Comparison of ENCODE assay signal across 23 cellular contexts in the genomic region with DNA sequence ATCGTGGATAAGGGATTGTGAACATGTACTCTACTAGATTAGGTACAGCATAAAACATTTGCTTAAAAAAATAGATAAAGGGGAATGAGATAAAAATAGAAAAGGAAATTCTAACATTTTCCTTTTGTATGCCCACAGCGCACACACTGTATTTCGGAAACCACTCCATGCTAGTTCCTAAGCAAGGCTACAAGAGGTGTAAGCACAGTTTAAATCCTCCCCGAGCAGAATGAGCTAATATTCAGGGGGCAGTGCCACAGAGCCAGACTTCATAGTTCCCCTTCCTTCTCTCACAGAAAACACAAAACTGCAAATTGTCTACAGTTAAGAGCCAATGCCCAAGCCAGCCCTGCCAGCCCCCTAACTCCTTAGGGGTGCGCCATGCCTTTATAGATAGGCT.
"Had no signal": no experiment of that assay in that cellular context is flagged by ENCODE, and none has a peak within 500 bp of the region (broad histone marks: within the 10 kb centered on the region; RNA-seq: fewer than 3 reads in every experiment).

No MANE protein-coding gene starts in this region.

- FAIRE-seq: endothelial cell of umbilical vein, islet of Langerhans had no signal

- H3K4me3 ChIP-seq: coronary artery, esophagus squamous epithelium, heart right ventricle, left ventricle myocardium inferior, lower lobe of right lung, psoas muscle, skin epidermis, spleen, suprapubic skin, transverse colon, upper lobe of right lung, uterus had no signal

- H3K36me3 ChIP-seq: esophagus squamous epithelium, heart right ventricle, left ventricle myocardium inferior, lower lobe of right lung, spleen, suprapubic skin, transverse colon, upper lobe of right lung, uterus had no signal

- DNase-seq: dermis blood vessel endothelial cell; effector memory CD4-positive, alpha-beta T cell; esophagus squamous epithelium; foreskin melanocyte; glutamatergic neuron; heart right ventricle; hippocampal formation; left cardiac atrium; left ventricle myocardium inferior; lower lobe of right lung; natural killer cell; psoas muscle; right cardiac atrium; spleen; stimulated activated naive B cell treated with anti-CD40 and anti-IgM and Interleukin-4, amounts not matched to agents 10 μg/mL and 1 μg/mL and 100 μg/mL, for 72 hours; transverse colon; upper lobe of right lung; uterus had no signal

- H3K27me3 ChIP-seq: transverse colon, upper lobe of right lung, uterus had no signal

- H3K4me1 ChIP-seq: esophagus squamous epithelium, heart right ventricle, left ventricle myocardium inferior, lower lobe of right lung, psoas muscle, spleen, suprapubic skin, transverse colon, upper lobe of right lung, uterus had no signal

- H3K27ac ChIP-seq: coronary artery, esophagus squamous epithelium, heart right ventricle, left ventricle myocardium inferior, lower lobe of right lung, psoas muscle, skin epidermis, spleen, suprapubic skin, transverse colon, upper lobe of right lung, uterus had no signal

- H3K9me3 ChIP-seq: esophagus squamous epithelium, heart right ventricle, left ventricle myocardium inferior, lower lobe of right lung, psoas muscle, spleen, suprapubic skin, transverse colon, upper lobe of right lung, uterus had no signal

- ATAC-seq: heart right ventricle; left cardiac atrium; lower lobe of right lung; natural killer cell; psoas muscle; right cardiac atrium; stimulated activated naive B cell treated with anti-CD40 and anti-IgM and Interleukin-4, amounts not matched to agents 10 μg/mL and 1 μg/mL and 100 μg/mL, for 72 hours; upper lobe of right lung had no signal
